34 cellular contexts compared by ENCODE assay signal in the genomic region with DNA sequence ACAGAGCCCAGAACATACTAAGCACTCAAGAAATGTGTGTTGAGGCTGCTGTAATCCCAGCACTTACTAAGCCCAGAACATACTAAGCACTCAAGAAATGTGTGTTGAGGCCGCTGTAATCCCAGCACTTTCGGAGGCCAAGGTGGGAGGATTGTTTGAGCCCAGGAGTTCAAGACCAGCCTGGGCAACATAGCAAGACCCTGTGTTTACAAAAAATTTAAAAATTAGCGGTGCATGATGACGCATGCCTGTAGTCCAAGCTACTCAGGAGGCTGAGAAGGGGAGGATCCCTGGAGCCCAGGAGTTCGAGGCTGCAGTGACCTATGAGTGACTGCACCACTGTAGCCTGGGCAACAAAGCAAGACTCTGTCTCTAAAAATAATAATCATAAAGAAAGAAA. TPM values are rescaled to one million over a fixed set of nuclear protein-coding genes. Genes with fewer than 3 reads are reported as not detected.
"Had no signal": no experiment of that assay in that cellular context is flagged by ENCODE, and none has a peak within 500 bp of the region (broad histone marks: within the 10 kb centered on the region; RNA-seq: fewer than 3 reads in every experiment).

No MANE protein-coding gene starts in this region.

- H3K36me3 ChIP-seq: ascending aorta, Peyer's patch, SJCRH30 had no signal

- H3K9me3 ChIP-seq: ascending aorta, body of pancreas, Peyer's patch, SJCRH30 had no signal

- H3K27ac ChIP-seq: ascending aorta, Peyer's patch, RWPE1, SJCRH30 had no signal

- H3K27me3 ChIP-seq: body of pancreas, Peyer's patch, SJCRH30 had no signal

- H3K4me3 ChIP-seq: ascending aorta, body of pancreas, Peyer's patch, SJCRH30 had no signal

- H3K9me3 Mint-ChIP-seq: activated naive CD4-positive, alpha-beta T cell treated with anti-CD3 and anti-CD28 coated beads, Interleukin-2, amount 50 U/mL, for 72 hours; activated naive CD8-positive, alpha-beta T cell treated with anti-CD3 and anti-CD28 coated beads, Interleukin-2, amount 50 U/mL, for 24 hours; activated T-cell treated with anti-CD3 and anti-CD28 coated beads, Interleukin-2, amount 50 U/mL, for 24 hours; activated T-helper 1 cell treated with anti-CD3 and anti-CD28 coated beads, Interleukin-12 subunit alpha, Interleukin-12 subunit beta, Interleukin-2, Interleukin-4 antibody, amounts not matched to agents 30 ng/mL and 10 ng/mL and 1 ng/mL, durations not matched to agents 14 hours and 24 hours and 36 hours; T-helper 2 cell treated with Interferon-gamma antibody and Interleukin-4, amounts not matched to agents 5 μg/mL and 100 μg/mL, for 36 hours had no signal

- H3K4me1 ChIP-seq: ascending aorta, Peyer's patch had no signal

- H3K4me3 Mint-ChIP-seq: activated CD8-positive, alpha-beta memory T cell treated with anti-CD3 and anti-CD28 coated beads, Interleukin-2, amount 10 ng/mL, durations not matched to agents 7 days and 5 days; activated CD8-positive, alpha-beta T cell treated with anti-CD3 and anti-CD28 coated beads, Interleukin-2, amount 10 ng/mL, durations not matched to agents 7 days and 5 days; activated naive CD8-positive, alpha-beta T cell treated with anti-CD3 and anti-CD28 coated beads, Interleukin-2, amount 50 U/mL, for 24 hours; activated T-cell treated with anti-CD3 and anti-CD28 coated beads, Interleukin-2, amount 50 U/mL, for 24 hours; activated T-helper 1 cell treated with anti-CD3 and anti-CD28 coated beads, Interleukin-12 subunit alpha, Interleukin-12 subunit beta, Interleukin-2, Interleukin-4 antibody, amounts not matched to agents 30 ng/mL and 10 ng/mL and 1 ng/mL, durations not matched to agents 14 hours and 24 hours and 36 hours; T-helper 2 cell treated with Interferon-gamma antibody and Interleukin-4, amounts not matched to agents 5 μg/mL and 100 μg/mL, for 36 hours had no signal

- DNase-seq: activated CD4-positive, alpha-beta T cell treated with anti-CD3 and anti-CD28 coated beads for 48 hours; activated CD4-positive, alpha-beta T cell treated with anti-CD3 and anti-CD28 coated beads, Interleukin-2, amount 50 U/mL, for 4 hours; activated CD4-positive, CD25-positive, alpha-beta regulatory T cell treated with anti-CD3 and anti-CD28 coated beads, Interleukin-2, amount 50 U/mL, for 72 hours; activated CD8-positive, alpha-beta memory T cell treated with anti-CD3 and anti-CD28 coated beads, Interleukin-2, amount 10 ng/mL, durations not matched to agents 7 days and 5 days; activated CD8-positive, alpha-beta T cell treated with anti-CD3 and anti-CD28 coated beads, Interleukin-2, amount 10 ng/mL, durations not matched to agents 7 days and 5 days; activated effector memory CD4-positive, alpha-beta T cell treated with anti-CD3 and anti-CD28 coated beads, Interleukin-2, amount 50 U/mL, for 16 hours; activated naive CD4-positive, alpha-beta T cell treated with Interleukin-2 at 50 U/mL for 16 hours; activated naive CD8-positive, alpha-beta T cell treated with anti-CD3 and anti-CD28 coated beads, Interleukin-2, amount 50 U/mL, for 24 hours; activated T-cell treated with anti-CD3 and anti-CD28 coated beads, Interleukin-2, amount 50 U/mL, for 24 hours; amniotic stem cell; body of pancreas; central memory CD4-positive, alpha-beta T cell; Karpas-422; MM.1S; NCI-H1105; NCI-H1436; NCI-H1694 treated with DMSO at 0.1 percent for 48 hours; NCI-H2081; NCI-H510A treated with DMSO at 0.1 percent for 48 hours; NCI-H69; NK-92 treated with Interleukin-12 subunit alpha and Interleukin-12 subunit beta, amount 100 ng/mL, for 24 hours; OCI-M1; Peyer's patch; Right ventricle myocardium superior; SJCRH30; SW 1271 had no signal

- H3K4me1 Mint-ChIP-seq: activated CD8-positive, alpha-beta memory T cell treated with anti-CD3 and anti-CD28 coated beads, Interleukin-2, amount 10 ng/mL, durations not matched to agents 7 days and 5 days; activated naive CD8-positive, alpha-beta T cell treated with anti-CD3 and anti-CD28 coated beads, Interleukin-2, amount 50 U/mL, for 24 hours had no signal

- H3K36me3 Mint-ChIP-seq: activated CD8-positive, alpha-beta memory T cell treated with anti-CD3 and anti-CD28 coated beads, Interleukin-2, amount 10 ng/mL, durations not matched to agents 7 days and 5 days; activated naive CD4-positive, alpha-beta T cell treated with anti-CD3 and anti-CD28 coated beads, Interleukin-2, amount 50 U/mL, for 72 hours had no signal

- H3K27ac Mint-ChIP-seq: activated CD8-positive, alpha-beta memory T cell treated with anti-CD3 and anti-CD28 coated beads, Interleukin-2, amount 10 ng/mL, durations not matched to agents 7 days and 5 days; activated CD8-positive, alpha-beta T cell treated with anti-CD3 and anti-CD28 coated beads, Interleukin-2, amount 10 ng/mL, durations not matched to agents 7 days and 5 days; activated naive CD4-positive, alpha-beta T cell treated with anti-CD3 and anti-CD28 coated beads, Interleukin-2, amount 50 U/mL, for 72 hours; activated naive CD8-positive, alpha-beta T cell treated with anti-CD3 and anti-CD28 coated beads, Interleukin-2, amount 50 U/mL, for 24 hours; activated T-cell treated with anti-CD3 and anti-CD28 coated beads, Interleukin-2, amount 50 U/mL, for 24 hours; activated T-helper 1 cell treated with anti-CD3 and anti-CD28 coated beads, Interleukin-12 subunit alpha, Interleukin-12 subunit beta, Interleukin-2, Interleukin-4 antibody, amounts not matched to agents 30 ng/mL and 10 ng/mL and 1 ng/mL, durations not matched to agents 14 hours and 24 hours and 36 hours; T-helper 2 cell treated with Interferon-gamma antibody and Interleukin-4, amounts not matched to agents 5 μg/mL and 100 μg/mL, for 36 hours had no signal

- ATAC-seq: activated CD8-positive, alpha-beta memory T cell treated with anti-CD3 and anti-CD28 coated beads, Interleukin-2, amount 10 ng/mL, durations not matched to agents 7 days and 5 days; activated CD8-positive, alpha-beta T cell treated with anti-CD3 and anti-CD28 coated beads, Interleukin-2, amount 10 ng/mL, durations not matched to agents 7 days and 5 days; activated naive CD4-positive, alpha-beta T cell treated with anti-CD3 and anti-CD28 coated beads, Interleukin-2, amount 50 U/mL, for 72 hours; activated naive CD8-positive, alpha-beta T cell treated with anti-CD3 and anti-CD28 coated beads, Interleukin-2, amount 50 U/mL, for 24 hours; SK-N-SH treated with all-trans-retinoic acid at 6 μM for 48 hours had no signal

RNA-seq across cellular contexts. Expression of a gene that starts 6.7 kb away (rescaled TPM):
- total RNA-seq: SJCRH30 had no signal

RNA-seq across cellular contexts. Expression of a gene that starts 7.9 kb away (rescaled TPM):
- total RNA-seq: activated CD8-positive, alpha-beta T cell treated with anti-CD3 and anti-CD28 coated beads, Interleukin-2, amount 10 ng/mL, durations not matched to agents 7 days and 5 days; T-helper 1 cell treated with Interleukin-12 subunit alpha and Interleukin-12 subunit beta and Interleukin-4 antibody, amounts not matched to agents 30 ng/mL and 1 ng/mL, for 36 hours had no signal

RNA-seq across cellular contexts. Expression of a gene that starts 29.7 kb away (rescaled TPM):
- total RNA-seq: activated CD8-positive, alpha-beta memory T cell treated with anti-CD3 and anti-CD28 coated beads, Interleukin-2, amount 10 ng/mL, durations not matched to agents 7 days and 5 days; activated CD8-positive, alpha-beta T cell treated with anti-CD3 and anti-CD28 coated beads, Interleukin-2, amount 10 ng/mL, durations not matched to agents 7 days and 5 days; activated naive CD4-positive, alpha-beta T cell treated with anti-CD3 and anti-CD28 coated beads, Interleukin-2, amount 50 U/mL, for 72 hours; activated T-helper 1 cell treated with anti-CD3 and anti-CD28 coated beads, Interleukin-12 subunit alpha, Interleukin-12 subunit beta, Interleukin-2, Interleukin-4 antibody, amounts not matched to agents 30 ng/mL and 10 ng/mL and 1 ng/mL, durations not matched to agents 14 hours and 24 hours and 36 hours; bronchial epithelial cell; T-helper 1 cell treated with Interleukin-12 subunit alpha and Interleukin-12 subunit beta and Interleukin-4 antibody, amounts not matched to agents 30 ng/mL and 1 ng/mL, for 36 hours had no signal
